In the genomic region with DNA sequence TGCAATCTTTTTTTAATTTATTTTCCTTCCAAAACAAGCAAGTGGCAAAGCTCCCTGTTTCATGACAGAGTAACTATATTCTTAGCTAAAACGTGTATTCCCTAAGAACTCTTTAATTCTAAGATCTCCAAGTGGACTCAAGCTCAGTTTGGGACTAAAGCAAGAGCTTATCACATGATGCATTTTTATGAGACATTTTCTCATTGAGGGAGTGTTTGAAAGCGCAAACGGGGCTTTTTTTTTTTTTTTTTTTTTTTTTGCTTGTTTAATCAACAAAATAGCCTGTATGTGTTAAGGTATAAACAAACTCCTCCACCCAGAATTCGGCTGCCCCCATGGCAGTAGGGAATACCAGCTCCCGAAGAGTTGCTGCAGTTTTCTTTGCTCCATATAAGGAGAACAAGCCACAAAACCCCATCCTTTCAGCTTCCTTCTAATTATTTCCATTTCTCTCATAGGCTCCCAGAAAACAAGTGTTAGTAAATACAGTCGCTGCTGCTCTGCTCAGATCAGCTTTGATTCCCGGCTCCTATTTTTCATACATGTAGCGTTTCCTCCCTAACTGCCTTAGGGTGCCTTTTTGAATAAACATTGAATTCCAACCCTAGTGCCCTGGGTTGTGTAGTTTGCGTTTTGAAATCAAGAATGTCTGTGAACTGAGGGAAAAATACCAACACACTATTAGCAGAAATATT, we compare ENCODE assay signal across 1 cellular context.
TF ChIP-seq lines count a peak whose summit lies in the region.

No MANE protein-coding gene starts in this region.

TF ChIP-seq in GM23338, 12 proteins besides CTCF, POLR2A, EP300 and RAD21 (continued from another document):
- TF ChIP-seq, protein P1, sequence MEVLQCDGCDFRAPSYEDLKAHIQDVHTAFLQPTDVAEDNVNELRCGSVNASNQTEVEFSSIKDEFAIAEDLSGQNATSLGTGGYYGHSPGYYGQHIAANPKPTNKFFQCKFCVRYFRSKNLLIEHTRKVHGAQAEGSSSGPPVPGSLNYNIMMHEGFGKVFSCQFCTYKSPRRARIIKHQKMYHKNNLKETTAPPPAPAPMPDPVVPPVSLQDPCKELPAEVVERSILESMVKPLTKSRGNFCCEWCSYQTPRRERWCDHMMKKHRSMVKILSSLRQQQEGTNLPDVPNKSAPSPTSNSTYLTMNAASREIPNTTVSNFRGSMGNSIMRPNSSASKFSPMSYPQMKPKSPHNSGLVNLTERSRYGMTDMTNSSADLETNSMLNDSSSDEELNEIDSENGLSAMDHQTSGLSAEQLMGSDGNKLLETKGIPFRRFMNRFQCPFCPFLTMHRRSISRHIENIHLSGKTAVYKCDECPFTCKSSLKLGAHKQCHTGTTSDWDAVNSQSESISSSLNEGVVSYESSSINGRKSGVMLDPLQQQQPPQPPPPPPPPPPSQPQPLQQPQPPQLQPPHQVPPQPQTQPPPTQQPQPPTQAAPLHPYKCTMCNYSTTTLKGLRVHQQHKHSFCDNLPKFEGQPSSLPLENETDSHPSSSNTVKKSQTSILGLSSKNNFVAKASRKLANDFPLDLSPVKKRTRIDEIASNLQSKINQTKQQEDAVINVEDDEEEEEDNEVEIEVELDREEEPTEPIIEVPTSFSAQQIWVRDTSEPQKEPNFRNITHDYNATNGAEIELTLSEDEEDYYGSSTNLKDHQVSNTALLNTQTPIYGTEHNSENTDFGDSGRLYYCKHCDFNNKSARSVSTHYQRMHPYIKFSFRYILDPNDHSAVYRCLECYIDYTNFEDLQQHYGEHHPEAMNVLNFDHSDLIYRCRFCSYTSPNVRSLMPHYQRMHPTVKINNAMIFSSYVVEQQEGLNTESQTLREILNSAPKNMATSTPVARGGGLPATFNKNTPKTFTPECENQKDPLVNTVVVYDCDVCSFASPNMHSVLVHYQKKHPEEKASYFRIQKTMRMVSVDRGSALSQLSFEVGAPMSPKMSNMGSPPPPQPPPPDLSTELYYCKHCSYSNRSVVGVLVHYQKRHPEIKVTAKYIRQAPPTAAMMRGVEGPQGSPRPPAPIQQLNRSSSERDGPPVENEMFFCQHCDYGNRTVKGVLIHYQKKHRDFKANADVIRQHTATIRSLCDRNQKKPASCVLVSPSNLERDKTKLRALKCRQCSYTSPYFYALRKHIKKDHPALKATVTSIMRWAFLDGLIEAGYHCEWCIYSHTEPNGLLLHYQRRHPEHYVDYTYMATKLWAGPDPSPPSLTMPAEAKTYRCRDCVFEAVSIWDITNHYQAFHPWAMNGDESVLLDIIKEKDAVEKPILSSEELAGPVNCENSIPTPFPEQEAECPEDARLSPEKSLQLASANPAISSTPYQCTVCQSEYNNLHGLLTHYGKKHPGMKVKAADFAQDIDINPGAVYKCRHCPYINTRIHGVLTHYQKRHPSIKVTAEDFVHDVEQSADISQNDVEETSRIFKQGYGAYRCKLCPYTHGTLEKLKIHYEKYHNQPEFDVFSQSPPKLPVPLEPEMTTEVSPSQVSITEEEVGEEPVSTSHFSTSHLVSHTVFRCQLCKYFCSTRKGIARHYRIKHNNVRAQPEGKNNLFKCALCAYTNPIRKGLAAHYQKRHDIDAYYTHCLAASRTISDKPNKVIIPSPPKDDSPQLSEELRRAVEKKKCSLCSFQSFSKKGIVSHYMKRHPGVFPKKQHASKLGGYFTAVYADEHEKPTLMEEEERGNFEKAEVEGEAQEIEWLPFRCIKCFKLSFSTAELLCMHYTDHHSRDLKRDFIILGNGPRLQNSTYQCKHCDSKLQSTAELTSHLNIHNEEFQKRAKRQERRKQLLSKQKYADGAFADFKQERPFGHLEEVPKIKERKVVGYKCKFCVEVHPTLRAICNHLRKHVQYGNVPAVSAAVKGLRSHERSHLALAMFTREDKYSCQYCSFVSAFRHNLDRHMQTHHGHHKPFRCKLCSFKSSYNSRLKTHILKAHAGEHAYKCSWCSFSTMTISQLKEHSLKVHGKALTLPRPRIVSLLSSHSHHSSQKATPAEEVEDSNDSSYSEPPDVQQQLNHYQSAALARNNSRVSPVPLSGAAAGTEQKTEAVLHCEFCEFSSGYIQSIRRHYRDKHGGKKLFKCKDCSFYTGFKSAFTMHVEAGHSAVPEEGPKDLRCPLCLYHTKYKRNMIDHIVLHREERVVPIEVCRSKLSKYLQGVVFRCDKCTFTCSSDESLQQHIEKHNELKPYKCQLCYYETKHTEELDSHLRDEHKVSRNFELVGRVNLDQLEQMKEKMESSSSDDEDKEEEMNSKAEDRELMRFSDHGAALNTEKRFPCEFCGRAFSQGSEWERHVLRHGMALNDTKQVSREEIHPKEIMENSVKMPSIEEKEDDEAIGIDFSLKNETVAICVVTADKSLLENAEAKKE (CRISPR knock-in tag; IDR thresholded peaks at IDR 0.05) = no peak
- TF ChIP-seq POLR2AphosphoS5 (IDR thresholded peaks at IDR 0.05; ENCODE audit: low read depth) = no peak
- no peak for TF ChIP-seq JUNB (IDR thresholded peaks at IDR 0.05; ENCODE audit: unreplicated experiment)
- TF ChIP-seq REST (IDR thresholded peaks at IDR 0.05; ENCODE audit: unreplicated experiment) = no peak
- no peak for TF ChIP-seq CREB1 (CRISPR knock-in tag; IDR thresholded peaks at IDR 0.05; ENCODE audit: low read depth)
